Comparison of ENCODE assay signal across 28 cellular contexts in the genomic region with DNA sequence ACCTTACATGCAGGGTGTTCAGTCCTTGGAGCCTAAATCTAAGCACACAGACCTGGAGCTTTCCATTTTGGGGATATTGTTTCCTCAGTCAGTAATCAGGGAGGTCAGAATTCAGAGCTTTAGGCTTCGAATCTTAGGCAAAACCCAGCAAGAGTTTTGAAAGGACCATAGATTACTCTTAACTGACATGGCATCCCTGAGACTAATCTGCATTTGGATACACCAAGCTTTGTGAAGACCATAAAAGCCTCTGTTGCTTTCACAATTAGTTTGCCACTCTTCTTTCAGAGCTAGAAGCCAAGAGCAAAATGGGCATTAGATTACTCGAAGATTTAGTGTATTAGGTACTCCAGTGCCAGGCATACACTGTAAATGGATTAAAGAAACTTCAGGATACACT.
"Had no signal": no experiment of that assay in that cellular context is flagged by ENCODE, and none has a peak within 500 bp of the region (broad histone marks: within the 10 kb centered on the region; RNA-seq: fewer than 3 reads in every experiment).

No MANE protein-coding gene starts in this region.

- H3K27ac ChIP-seq: adrenal gland, body of pancreas had no signal

- H3K27me3 ChIP-seq: adrenal gland, body of pancreas had no signal

- H3K4me3 ChIP-seq: adrenal gland, body of pancreas had no signal

- H3K27me3 Mint-ChIP-seq: activated B cell treated with CpG ODN at 0.5 μM for 24 hours; activated CD8-positive, alpha-beta T cell treated with anti-CD3 and anti-CD28 coated beads for 36 hours; activated naive CD4-positive, alpha-beta T cell treated with anti-CD3 and anti-CD28 coated beads, Interleukin-2, amount 50 U/mL, for 24 hours; activated naive CD8-positive, alpha-beta T cell treated with anti-CD3 and anti-CD28 coated beads for 36 hours; activated naive CD8-positive, alpha-beta T cell treated with anti-CD3 and anti-CD28 coated beads, Interleukin-2, amount 50 U/mL, for 24 hours had no signal

- H3K36me3 Mint-ChIP-seq: activated naive CD4-positive, alpha-beta T cell treated with anti-CD3 and anti-CD28 coated beads, Interleukin-2, amount 50 U/mL, for 24 hours; activated naive CD8-positive, alpha-beta T cell treated with anti-CD3 and anti-CD28 coated beads for 36 hours had no signal

- H3K27ac Mint-ChIP-seq: activated B cell treated with CpG ODN at 0.5 μM for 24 hours; activated CD8-positive, alpha-beta T cell treated with anti-CD3 and anti-CD28 coated beads for 36 hours; activated naive CD4-positive, alpha-beta T cell treated with anti-CD3 and anti-CD28 coated beads for 36 hours; activated naive CD4-positive, alpha-beta T cell treated with anti-CD3 and anti-CD28 coated beads, Interleukin-2, amount 50 U/mL, for 24 hours; activated naive CD8-positive, alpha-beta T cell treated with anti-CD3 and anti-CD28 coated beads for 36 hours; activated naive CD8-positive, alpha-beta T cell treated with anti-CD3 and anti-CD28 coated beads, Interleukin-2, amount 50 U/mL, for 24 hours; activated T-helper 1 cell treated with anti-CD3 and anti-CD28 coated beads, Interleukin-12 subunit alpha, Interleukin-12 subunit beta, Interleukin-2, Interleukin-4 antibody, amounts not matched to agents 30 ng/mL and 10 ng/mL and 1 ng/mL, durations not matched to agents 14 hours and 24 hours and 36 hours; activated T-helper 2 cell treated with anti-CD3 and anti-CD28 coated beads, Interferon-gamma antibody, Interleukin-2, Interleukin-4, amounts not matched to agents 10 μg/mL and 5 μg/mL and 100 μg/mL, durations not matched to agents 14 hours and 24 hours and 36 hours; endodermal cell had no signal

- FAIRE-seq: colon, frontal cortex had no signal

- DNase-seq: activated B cell treated with CpG ODN at 0.5 μM for 24 hours; activated CD4-positive, alpha-beta T cell treated with anti-CD3 and anti-CD28 coated beads for 48 hours; activated CD4-positive, alpha-beta T cell treated with anti-CD3 and anti-CD28 coated beads, Interleukin-2, amount 50 U/mL, for 1 hour; activated CD4-positive, alpha-beta T cell treated with anti-CD3 and anti-CD28 coated beads, Interleukin-2, amount 50 U/mL, for 48 hours; activated CD8-positive, alpha-beta memory T cell treated with anti-CD3 and anti-CD28 coated beads for 24 hours; activated CD8-positive, alpha-beta T cell treated with anti-CD3 and anti-CD28 coated beads for 36 hours; activated effector memory CD4-positive, alpha-beta T cell treated with anti-CD3 and anti-CD28 coated beads, Interleukin-2, amount 50 U/mL, for 16 hours; activated naive CD4-positive, alpha-beta T cell treated with anti-CD3 and anti-CD28 coated beads for 36 hours; activated naive CD8-positive, alpha-beta T cell treated with anti-CD3 and anti-CD28 coated beads for 36 hours; activated naive CD8-positive, alpha-beta T cell treated with anti-CD3 and anti-CD28 coated beads, Interleukin-2, amount 50 U/mL, for 24 hours; activated T-cell treated with anti-CD3 and anti-CD28 coated beads, Interleukin-2, amount 50 U/mL, for 1 hour; activated T-cell treated with anti-CD3 and anti-CD28 coated beads, Interleukin-2, amount 50 U/mL, for 48 hours; adrenal gland; amygdala; aorta; body of pancreas; caudate nucleus; effector memory CD4-positive, alpha-beta T cell; endodermal cell; foreskin fibroblast; T-helper 2 cell had no signal

- H3K4me1 Mint-ChIP-seq: activated B cell treated with CpG ODN at 0.5 μM for 24 hours; activated naive CD4-positive, alpha-beta T cell treated with anti-CD3 and anti-CD28 coated beads, Interleukin-2, amount 50 U/mL, for 24 hours; activated naive CD8-positive, alpha-beta T cell treated with anti-CD3 and anti-CD28 coated beads for 36 hours; activated naive CD8-positive, alpha-beta T cell treated with anti-CD3 and anti-CD28 coated beads, Interleukin-2, amount 50 U/mL, for 24 hours; endodermal cell had no signal

- H3K9me3 ChIP-seq: adrenal gland, body of pancreas had no signal

- ATAC-seq: activated CD4-positive, CD25-positive, alpha-beta regulatory T cell treated with anti-CD3 and anti-CD28 coated beads, Interleukin-2, amount 50 U/mL, for 24 hours; activated CD8-positive, alpha-beta T cell treated with anti-CD3 and anti-CD28 coated beads for 36 hours; activated naive CD8-positive, alpha-beta T cell treated with anti-CD3 and anti-CD28 coated beads, Interleukin-2, amount 50 U/mL, for 24 hours; body of pancreas; esophagus mucosa had no signal

- H3K9me3 Mint-ChIP-seq: activated B cell treated with CpG ODN at 0.5 μM for 24 hours; activated naive CD4-positive, alpha-beta T cell treated with anti-CD3 and anti-CD28 coated beads for 36 hours; activated naive CD4-positive, alpha-beta T cell treated with anti-CD3 and anti-CD28 coated beads, Interleukin-2, amount 50 U/mL, for 24 hours; activated naive CD8-positive, alpha-beta T cell treated with anti-CD3 and anti-CD28 coated beads for 36 hours; activated naive CD8-positive, alpha-beta T cell treated with anti-CD3 and anti-CD28 coated beads, Interleukin-2, amount 50 U/mL, for 24 hours; activated T-helper 1 cell treated with anti-CD3 and anti-CD28 coated beads, Interleukin-12 subunit alpha, Interleukin-12 subunit beta, Interleukin-2, Interleukin-4 antibody, amounts not matched to agents 30 ng/mL and 10 ng/mL and 1 ng/mL, durations not matched to agents 14 hours and 24 hours and 36 hours; activated T-helper 2 cell treated with anti-CD3 and anti-CD28 coated beads, Interferon-gamma antibody, Interleukin-2, Interleukin-4, amounts not matched to agents 10 μg/mL and 5 μg/mL and 100 μg/mL, durations not matched to agents 14 hours and 24 hours and 36 hours; endodermal cell had no signal

- H3K4me3 Mint-ChIP-seq: activated B cell treated with CpG ODN at 0.5 μM for 24 hours; activated CD8-positive, alpha-beta T cell treated with anti-CD3 and anti-CD28 coated beads for 36 hours; activated naive CD4-positive, alpha-beta T cell treated with anti-CD3 and anti-CD28 coated beads for 36 hours; activated naive CD4-positive, alpha-beta T cell treated with anti-CD3 and anti-CD28 coated beads, Interleukin-2, amount 50 U/mL, for 24 hours; activated naive CD8-positive, alpha-beta T cell treated with anti-CD3 and anti-CD28 coated beads for 36 hours; activated naive CD8-positive, alpha-beta T cell treated with anti-CD3 and anti-CD28 coated beads, Interleukin-2, amount 50 U/mL, for 24 hours; activated T-helper 1 cell treated with anti-CD3 and anti-CD28 coated beads, Interleukin-12 subunit alpha, Interleukin-12 subunit beta, Interleukin-2, Interleukin-4 antibody, amounts not matched to agents 30 ng/mL and 10 ng/mL and 1 ng/mL, durations not matched to agents 14 hours and 24 hours and 36 hours; endodermal cell had no signal

- H3K36me3 ChIP-seq: adrenal gland had no signal

- H3K4me1 ChIP-seq: adrenal gland, body of pancreas had no signal
